Comparison of ENCODE assay signal across 28 cellular contexts in the genomic region with DNA sequence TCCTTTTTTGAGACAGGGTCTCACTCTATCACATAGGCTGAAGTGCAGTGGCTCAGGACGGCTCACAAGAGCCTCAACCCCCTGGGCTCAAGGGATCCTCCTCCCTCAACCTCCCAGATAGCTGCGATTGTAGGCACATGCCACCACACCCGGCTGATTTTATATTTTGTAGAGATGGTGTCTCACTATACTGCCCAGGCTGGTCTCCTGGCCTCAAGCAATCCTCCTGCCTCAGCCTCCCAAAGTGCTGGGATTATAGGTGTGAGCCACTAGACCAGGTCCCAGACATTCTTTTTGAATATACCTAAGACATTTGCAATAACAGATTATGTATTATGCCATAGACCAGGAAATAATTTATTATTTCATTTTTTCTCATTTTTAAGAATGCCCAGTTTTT.
"Had no signal": no experiment of that assay in that cellular context is flagged by ENCODE, and none has a peak within 500 bp of the region (broad histone marks: within the 10 kb centered on the region; RNA-seq: fewer than 3 reads in every experiment).

No MANE protein-coding gene starts in this region.

- H3K4me3 Mint-ChIP-seq: dendritic cell treated with granulocyte-macrophage colony-stimulating factor and Interleukin-4, amounts not matched to agents 40 ng/mL and 50 ng/mL, for 4 days; endodermal cell had no signal

- H3K9me3 Mint-ChIP-seq: dendritic cell treated with granulocyte-macrophage colony-stimulating factor and Interleukin-4, amounts not matched to agents 40 ng/mL and 50 ng/mL, for 4 days; endodermal cell had no signal

- H3K4me1 ChIP-seq: colonic mucosa, esophagus muscularis mucosa, esophagus squamous epithelium, foreskin keratinocyte, gastrocnemius medialis, gastroesophageal sphincter, heart left ventricle, heart right ventricle had no signal

- H3K27ac ChIP-seq: colonic mucosa, coronary artery, dorsolateral prefrontal cortex, epithelial cell of prostate, esophagus muscularis mucosa, esophagus squamous epithelium, foreskin keratinocyte, gastrocnemius medialis, gastroesophageal sphincter, heart left ventricle, heart right ventricle had no signal

- H3K9me3 ChIP-seq: colonic mucosa, esophagus muscularis mucosa, esophagus squamous epithelium, gastrocnemius medialis, gastroesophageal sphincter, heart left ventricle, heart right ventricle had no signal

- H3K36me3 ChIP-seq: colonic mucosa, esophagus muscularis mucosa, esophagus squamous epithelium, gastrocnemius medialis, gastroesophageal sphincter, heart left ventricle, heart right ventricle had no signal

- H3K27ac Mint-ChIP-seq: dendritic cell treated with granulocyte-macrophage colony-stimulating factor and Interleukin-4, amounts not matched to agents 40 ng/mL and 50 ng/mL, for 4 days; endodermal cell had no signal

- FAIRE-seq: colon, endometrium, endothelial cell of umbilical vein, frontal cortex had no signal

- ATAC-seq: esophagus mucosa, foreskin keratinocyte, gastrocnemius medialis, gastroesophageal sphincter had no signal

- H3K27me3 ChIP-seq: colonic mucosa, dorsolateral prefrontal cortex, esophagus muscularis mucosa, esophagus squamous epithelium, foreskin keratinocyte, gastrocnemius medialis, gastroesophageal sphincter, heart left ventricle, heart right ventricle had no signal

- H3K4me3 ChIP-seq: colonic mucosa, coronary artery, dorsolateral prefrontal cortex, esophagus muscularis mucosa, esophagus squamous epithelium, gastrocnemius medialis, gastroesophageal sphincter, heart left ventricle, heart right ventricle had no signal

- DNase-seq: colonic mucosa; cortex of kidney; dermis blood vessel endothelial cell; dorsolateral prefrontal cortex; effector CD4-positive, alpha-beta T cell; effector CD8-positive, alpha-beta T cell; effector memory CD4-positive, alpha-beta T cell; endodermal cell; erythroblast; esophagus squamous epithelium; foreskin fibroblast; foreskin keratinocyte; foreskin melanocyte; gastrocnemius medialis; glutamatergic neuron; head of caudate nucleus; heart left ventricle; heart right ventricle had no signal
